In the genomic region with DNA sequence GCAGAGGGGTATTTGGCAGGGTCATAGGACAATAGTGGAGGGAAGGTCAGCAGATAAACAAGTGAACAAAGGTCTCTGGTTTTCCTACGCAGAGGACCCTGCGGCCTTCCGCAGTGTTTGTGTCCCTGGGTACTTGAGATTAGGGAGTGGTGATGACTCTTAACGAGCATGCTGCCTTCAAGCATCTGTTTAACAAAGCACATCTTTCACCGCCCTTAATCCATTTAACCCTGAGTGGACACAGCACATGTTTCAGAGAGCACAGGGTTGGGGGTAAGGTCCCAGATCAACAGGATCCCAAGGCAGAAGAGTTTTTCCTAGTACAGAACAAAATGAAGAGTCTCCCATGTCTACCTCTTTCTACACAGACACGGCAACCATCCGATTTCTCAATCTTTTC, we compare ENCODE assay signal across 1 cellular context. TPM values are rescaled to one million over a fixed set of nuclear protein-coding genes. Genes with fewer than 3 reads are reported as not detected.
"Had no signal": no experiment of that assay in that cellular context is flagged by ENCODE, and none has a peak within 500 bp of the region (broad histone marks: within the 10 kb centered on the region; RNA-seq: fewer than 3 reads in every experiment).

No MANE protein-coding gene starts in this region.

RNA-seq across cellular contexts. Expression of a gene that starts 50.8 kb away (rescaled TPM):
- total RNA-seq: temporal lobe had no signal
